15 cellular contexts compared by ENCODE assay signal in genomic region chr18:34772887-34773286, GRCh38.
DNase-seq lines count a peak whose midpoint lies in the region; ATAC-seq and TF ChIP-seq lines count a peak whose summit lies in the region.
"Had no signal": no experiment of that assay in that cellular context is flagged by ENCODE, and none has a peak within 500 bp of the region (broad histone marks: within the 10 kb centered on the region; RNA-seq: fewer than 3 reads in every experiment).

No MANE protein-coding gene starts in this region.

- peak overlapping the region in 2 of 3 experiments; percentile 32 to 41 for H3K27ac Mint-ChIP-seq in nephron

- no peak for TF ChIP-seq CTCF in nephron (IDR thresholded peaks at IDR 0.05; ENCODE audit: unreplicated experiment in 3 of 3)
- no peak for TF ChIP-seq CTCF in GM13976 (IDR thresholded peaks at IDR 0.05; ENCODE audit: borderline replicate concordance, control extremely low read depth, extremely low read depth, insufficient read depth, missing control alignments)

- in situ Hi-C loops in GM13976 (cut with MboI; ENCODE audit: low sequenced_read_pairs, unreplicated experiment) = no loop called here

- H3K9me3 ChIP-seq in SJSA1 (replicated peaks) = no peaks in the 10 kb centered on the region
- H3K9me3 ChIP-seq: adrenal gland, BE2C, pancreas, Peyer's patch, suprapubic skin had no signal

- H3K36me3 ChIP-seq in SJSA1 = no peaks in the 10 kb centered on the region
- H3K36me3 ChIP-seq: adrenal gland, BE2C, pancreas, Peyer's patch, suprapubic skin had no signal

- peaks cover 17% of the 10 kb centered on the region for H3K36me3 Mint-ChIP-seq in nephron (ENCODE audit: low read depth)

- H3K27me3 Mint-ChIP-seq in nephron (ENCODE audit: low read depth) = no peaks in the 10 kb centered on the region

- no peaks in the 10 kb centered on the region for H3K9me3 Mint-ChIP-seq in nephron

- H3K27me3 ChIP-seq in SJSA1 (replicated peaks) = no peaks in the 10 kb centered on the region
- H3K27me3 ChIP-seq: adrenal gland, BE2C, pancreas, Peyer's patch, suprapubic skin had no signal

- no peak overlapping the region for H3K4me3 Mint-ChIP-seq in nephron

- H3K4me1 ChIP-seq in SJSA1 (replicated peaks) = peaks cover 47% of the 10 kb centered on the region
- H3K4me1 ChIP-seq: BE2C had no signal

- H3K27ac ChIP-seq in SJSA1 = peak overlapping the region; percentile 79
- H3K27ac ChIP-seq: adrenal gland, epithelial cell of prostate, pancreas, suprapubic skin had no signal

- no peak for ATAC-seq in HG02884 (IDR thresholded peaks at IDR 0.05; ENCODE audit: unreplicated experiment)
- ATAC-seq in HG02571 (IDR thresholded peaks at IDR 0.05; ENCODE audit: unreplicated experiment) = no peak

- DNase-seq in EH (ENCODE audit: low read depth) (peak; percentile 68), SJSA1 (ENCODE audit: low read depth in 1 of 2, low spot score in 2 of 2) (peak in 1 of 2 experiments; percentile 51), fibroblast of gingiva (ENCODE audit: low read depth) (peak; percentile 20), GM13976 (ENCODE audit: low spot score) (no peak), GF-D8 (lab: John Stamatoyannopoulos, UW) (no peak)
- DNase-seq: BE2C, NCI-H2081, pancreas, Peyer's patch had no signal

- H3K4me3 ChIP-seq in SJSA1 = no peak overlapping the region
- H3K4me3 ChIP-seq: adrenal gland, pancreas, Peyer's patch, suprapubic skin had no signal

- H3K4me1 Mint-ChIP-seq in nephron = peaks cover 30% of the 10 kb centered on the region

Comparison
In these comparisons a context has a peak if more than half of its experiments do, and no peak if none do; other contexts are left out.
1. DNase-seq: peak in EH (single experiment) and fibroblast of gingiva (single experiment); none in GM13976 (single experiment) and GF-D8 (single experiment).